ENCODE assay signal across 9 cellular contexts in the genomic region with DNA sequence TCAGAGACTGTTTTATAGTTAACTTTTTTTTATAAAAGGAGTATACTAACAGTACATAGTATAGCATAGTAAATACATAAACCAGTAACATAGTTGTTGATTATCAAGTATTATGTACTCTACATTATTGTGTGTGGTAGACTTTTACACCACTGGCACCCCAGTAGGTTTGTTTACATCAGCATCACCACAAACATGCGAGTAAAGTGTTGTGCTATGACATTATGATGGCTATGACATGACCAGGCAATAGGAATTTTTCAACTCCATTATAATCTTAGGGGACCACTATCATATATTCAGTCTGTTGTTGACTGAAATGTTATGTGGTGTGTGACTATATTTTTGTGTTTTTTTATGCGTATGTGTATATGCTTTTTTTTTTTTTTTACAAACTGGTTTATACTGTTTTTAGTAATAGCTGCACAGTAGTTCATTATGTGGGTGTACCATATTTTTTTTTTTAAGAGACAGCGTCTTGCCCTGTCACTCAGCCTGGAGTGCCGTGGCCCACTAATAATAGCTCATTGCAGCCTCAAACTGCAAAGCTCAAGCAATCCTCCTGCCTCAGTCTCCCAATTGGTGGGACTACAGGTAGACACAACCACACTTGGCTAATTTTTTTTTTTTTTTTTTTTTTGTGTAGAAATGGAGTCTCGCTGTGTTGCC. TPM values are rescaled to one million over a fixed set of nuclear protein-coding genes. Genes with fewer than 3 reads are reported as not detected.
DNase-seq lines count a peak whose midpoint lies in the region; ATAC-seq, FAIRE-seq and TF ChIP-seq lines count a peak whose summit lies in the region.
"Had no signal": no experiment of that assay in that cellular context is flagged by ENCODE, and none has a peak within 500 bp of the region (broad histone marks: within the 10 kb centered on the region; RNA-seq: fewer than 3 reads in every experiment).

No MANE protein-coding gene starts in this region.

- no peaks in the 10 kb centered on the region for H3K27me3 Mint-ChIP-seq in activated naive CD4-positive, alpha-beta T cell treated with anti-CD3 and anti-CD28 coated beads for 36 hours (ENCODE audit: low read depth)

- H3K27me3 ChIP-seq in adipocyte (replicated peaks; ENCODE audit: control insufficient read depth, insufficient read depth, low read length) (no peaks in the 10 kb centered on the region), HepG2 (ENCODE audit: control insufficient read depth in 1 of 2, insufficient read depth in 2 of 2, low read length in 2 of 2) (no peaks in the 10 kb centered on the region), tibial nerve (no peaks in the 10 kb centered on the region), WERI-Rb-1 (ENCODE audit: insufficient read depth, low read depth, severe bottlenecking) (no peaks in the 10 kb centered on the region)

- no peak for TF ChIP-seq POLR2A in HepG2 (IDR thresholded peaks at IDR 0.05; ENCODE audit: insufficient read depth in 1 of 2, low read depth in 2 of 2, low read length in 2 of 2)
- no peak for TF ChIP-seq POLR2A in tibial nerve (IDR thresholded peaks at IDR 0.05)

- peaks cover 23% of the 10 kb centered on the region for H3K4me1 Mint-ChIP-seq in activated naive CD4-positive, alpha-beta T cell treated with anti-CD3 and anti-CD28 coated beads for 36 hours (ENCODE audit: low read depth)

- no peak overlapping the region for H3K27ac Mint-ChIP-seq in activated naive CD4-positive, alpha-beta T cell treated with anti-CD3 and anti-CD28 coated beads for 36 hours

- H2AFZ ChIP-seq in HepG2 (ENCODE audit: low read length), result no peak overlapping the region

- peaks cover 4% of the 10 kb centered on the region for H3K36me3 Mint-ChIP-seq in activated naive CD4-positive, alpha-beta T cell treated with anti-CD3 and anti-CD28 coated beads for 36 hours (ENCODE audit: low read depth)

- H3K4me3 ChIP-seq in adipocyte (ENCODE audit: low read length) (peak overlapping the region; percentile 91), HepG2 (replicated peaks in 1 of 3; ENCODE audit: insufficient read depth in 1 of 3, low read depth in 2 of 3, low read length in 3 of 3) (peak overlapping the region; percentile 76 to 90 (median 87)), tibial nerve (peak overlapping the region in 2 of 4 donors; percentile 74 to 90), WERI-Rb-1 (ENCODE audit: low read depth, low read length) (no peak overlapping the region)

- intact Hi-C loops in activated naive CD4-positive, alpha-beta T cell treated with anti-CD3 and anti-CD28 coated beads for 36 hours (cut with micrococcal nuclease), result loop anchor here (1.0 to 2.0 kb wide), 4 partner anchors 219 to 651 kb away; a partner anchor contains a TSS
- intact Hi-C loops in HepG2 (cut with micrococcal nuclease; ENCODE audit: unreplicated experiment), result loop anchor here (5.0 to 10.0 kb wide), 5 partner anchors 34 to 347 kb away; a partner anchor contains a TSS

- POLR2A ChIA-PET in HepG2 (lab: Yijun Ruan, JAX), result interaction anchor here (1.0 to 1.2 kb wide), 3 partner anchors 8 to 22 kb away, joined by 3 to 4 read pairs (median 4); no protein-coding TSS in a partner anchor

- H3K9me3 ChIP-seq in adipocyte (ENCODE audit: control insufficient read depth, low read length) (no peaks in the 10 kb centered on the region), HepG2 (ENCODE audit: low read length) (no peaks in the 10 kb centered on the region), tibial nerve (no peaks in the 10 kb centered on the region), WERI-Rb-1 (ENCODE audit: severe bottlenecking) (no peaks in the 10 kb centered on the region)

- no peak for TF ChIP-seq RAD21 in HepG2 (CRISPR knock-in tag; IDR thresholded peaks at IDR 0.05)

- in situ Hi-C loops in HepG2 (cut with HindIII; ENCODE audit: extremely low pct_ligation_motif_present, low pct_unique_long_range_greater_than_20kb), result loop anchor here (10.0 kb wide), 2 partner anchors 93 to 197 kb away; no protein-coding TSS in a partner anchor

- 89% methylated on average over 5 of the region's 5 CpGs for WGBS in HepG2 (ENCODE audit: low lambda C conversion rate)
- 58 to 63% methylated on average over 5 of the region's 5 CpGs for WGBS in tibial nerve, 2 donors

- no peak for TF ChIP-seq EP300 in HepG2 (IDR thresholded peaks at IDR 0.05; ENCODE audit: low read depth in 2 of 2, low read length in 2 of 2)
- no peak for TF ChIP-seq EP300 in HepG2 (CRISPR knock-in tag; IDR thresholded peaks at IDR 0.05; ENCODE audit: borderline replicate concordance)
- TF ChIP-seq EP300 in tibial nerve (IDR thresholded peaks at IDR 0.05), result no peak

- peaks cover 38% of the 10 kb centered on the region for H3K79me2 ChIP-seq in HepG2 (ENCODE audit: insufficient read depth, low read length)

- no peak overlapping the region for H3K27ac ChIP-seq in HepG2 (ENCODE audit: extremely low read length, insufficient read depth, low read length)
- peak overlapping the region in 3 of 4 donors; percentile 85 to 97 (median 95) for H3K27ac ChIP-seq in tibial nerve
- H3K27ac ChIP-seq in WERI-Rb-1, result no peak overlapping the region

- peak overlapping the region; percentile 5 for H3K4me3 Mint-ChIP-seq in activated naive CD4-positive, alpha-beta T cell treated with anti-CD3 and anti-CD28 coated beads for 36 hours

- FAIRE-seq in HepG2 (lab: Jason Lieb, UNC), result no peak
- FAIRE-seq: H1 had no signal

- peaks cover 10% of the 10 kb centered on the region; the same call in 1 of the 2 replicates for H4K20me1 ChIP-seq in HepG2 (ENCODE audit: insufficient read depth, low read length)

- H3K9me3 Mint-ChIP-seq in activated naive CD4-positive, alpha-beta T cell treated with anti-CD3 and anti-CD28 coated beads for 36 hours, result no peaks in the 10 kb centered on the region

- DNase-seq in activated naive CD4-positive, alpha-beta T cell treated with anti-CD3 and anti-CD28 coated beads for 36 hours, result no peak
- DNase-seq in activated naive CD4-positive, alpha-beta T cell treated with anti-CD3 and anti-CD28 coated beads, Interleukin-2, amount 50 U/mL, for 16 hours, result no peak
- peak; percentile 45 for DNase-seq in adipocyte (ENCODE audit: low read depth)
- no peak for DNase-seq in HepG2 (ENCODE audit: low spot score)
- no peak for DNase-seq in tibial nerve (ENCODE audit: low spot score in 2 of 2)
- no peak for DNase-seq in DMS114 treated with DMSO at 0.1 percent for 48 hours (lab: John Stamatoyannopoulos, UW; ENCODE audit: unreplicated experiment)
- no peak for DNase-seq in WERI-Rb-1

- no TSS peak for BruUV-seq in HepG2 (replicated peaks; lab: Mats Ljungman, UMichigan)

- CTCF ChIA-PET in activated naive CD4-positive, alpha-beta T cell treated with anti-CD3 and anti-CD28 coated beads for 36 hours (lab: Charles Lee), result interaction anchor here (0.6 to 3.6 kb wide), 12 partner anchors 45 to 1036 kb away, joined by 3 to 22 read pairs (median 4); no protein-coding TSS in a partner anchor
- CTCF ChIA-PET in HepG2 (lab: Yijun Ruan, JAX; ENCODE audit: low intra/inter-chr PET ratio, low total read pairs), result no interaction called here

- TF ChIP-seq CTCF in HepG2 (CRISPR knock-in tag; IDR thresholded peaks at IDR 0.05), result no peak
- TF ChIP-seq CTCF in tibial nerve (IDR thresholded peaks at IDR 0.05), result no peak
- no peak for TF ChIP-seq CTCF in WERI-Rb-1 (IDR thresholded peaks at IDR 0.05; ENCODE audit: low read depth, low read length)

- H3K9ac ChIP-seq in adipocyte (ENCODE audit: low read length) (peak overlapping the region; percentile 99), HepG2 (ENCODE audit: insufficient read depth, low read depth, low read length) (peak overlapping the region; percentile 98; the same call in 1 of the 2 replicates)

- ATAC-seq in HepG2, result no peak
- no peak for ATAC-seq in HG03108 (IDR thresholded peaks at IDR 0.05; ENCODE audit: unreplicated experiment)

- H3K4me1 ChIP-seq in adipocyte (ENCODE audit: control insufficient read depth, insufficient read depth, low read length) (peaks cover 19% of the 10 kb centered on the region), HepG2 (ENCODE audit: insufficient read depth, low read length) (peaks cover 48% of the 10 kb centered on the region), tibial nerve (peaks cover 0 to 68% (median 11%) of the 10 kb centered on the region in 4 donors)

- peaks cover 31% of the 10 kb centered on the region for H3K36me3 ChIP-seq in adipocyte (ENCODE audit: control insufficient read depth, insufficient read depth, low read length, severe bottlenecking)
- peaks cover 3 to 24% of the 10 kb centered on the region in 2 experiments; a peak in 3 of 5 replicates for H3K36me3 ChIP-seq in HepG2 (replicated peaks in 1 of 2; ENCODE audit: control insufficient read depth in 1 of 2, insufficient read depth in 2 of 2, low read length in 2 of 2)
- peaks cover 0 to 22% (median 0%) of the 10 kb centered on the region in 3 donors for H3K36me3 ChIP-seq in tibial nerve
- peaks cover 29% of the 10 kb centered on the region for H3K36me3 ChIP-seq in WERI-Rb-1

- H3K4me2 ChIP-seq in HepG2 (ENCODE audit: low read depth, low read length), result peak overlapping the region; percentile 80

TF ChIP-seq in HepG2, 621 proteins besides CTCF, POLR2A, EP300 and RAD21 (continues in another document):
- TF ChIP-seq ZFP62 (CRISPR knock-in tag; IDR thresholded peaks at IDR 0.05), result no peak

RNA-seq across cellular contexts. Expression of a gene that starts 1.9 kb away (rescaled TPM):
- total RNA-seq in activated naive CD4-positive, alpha-beta T cell treated with anti-CD3 and anti-CD28 coated beads for 36 hours, result 10 to 100 TPM; 23.7 to 26.1 TPM
- total RNA-seq in HepG2 (2016; rRNA removed; fragmentation: Illumina TruSeq; extraction: Trizol), result 36.8 and 52.2 TPM in 2 replicates
- 12.2 and 14.2 TPM in 2 replicates for total RNA-seq in HepG2 (2016; cell fraction: cytosol; rRNA removed; fragmentation: Illumina TruSeq; extraction: Trizol; ENCODE audit: low read depth)
- 37.8 and 54.6 TPM in 2 replicates for total RNA-seq in HepG2 (2016; cell fraction: insoluble cytoplasmic fraction; rRNA removed; fragmentation: Illumina TruSeq; extraction: Trizol)
- total RNA-seq in HepG2 (2016; cell fraction: membrane; rRNA removed; fragmentation: Illumina TruSeq; extraction: Trizol), result 23.6 and 27.6 TPM in 2 replicates
- 45.6 and 49.6 TPM in 2 replicates for total RNA-seq in HepG2 (2016; cell fraction: nucleus; rRNA removed; fragmentation: Illumina TruSeq; extraction: Trizol)
- 15.7 and 16.7 TPM in 2 replicates for polyA plus RNA-seq in HepG2 (2011; rRNA removed)
- 9.4 and 11.4 TPM in 2 replicates for polyA plus RNA-seq in HepG2 (2011; cell fraction: cytosol; rRNA removed)
- 36.9 and 46.1 TPM in 2 replicates for polyA plus RNA-seq in HepG2 (2011; cell fraction: nucleus; rRNA removed)
- 22.7 and 25.6 TPM in 2 replicates for polyA plus RNA-seq in HepG2 (2012)
- polyA plus RNA-seq in HepG2 (2016; cell fraction: cytosol; fragmentation: Illumina TruSeq; extraction: Trizol; ENCODE audit: low read depth), result 3.2 and 3.4 TPM in 2 replicates
- 35.3 and 39.5 TPM in 2 replicates for polyA plus RNA-seq in HepG2 (2016; cell fraction: insoluble cytoplasmic fraction; fragmentation: Illumina TruSeq; extraction: Trizol; ENCODE audit: low read depth)
- polyA plus RNA-seq in HepG2 (2016; cell fraction: membrane; fragmentation: Illumina TruSeq; extraction: Trizol; ENCODE audit: low read depth), result 11.5 and 11.8 TPM in 2 replicates
- polyA plus RNA-seq in HepG2 (2016; cell fraction: nucleus; fragmentation: Illumina TruSeq; extraction: Trizol; ENCODE audit: insufficient read depth, low read depth), result 29.5 and 33.2 TPM in 2 replicates
- 20.1 and 20.5 TPM in 2 replicates for polyA minus RNA-seq in HepG2 (2011; rRNA and poly(A)+ RNA removed; ENCODE audit: low replicate concordance)
- 13.6 and 21.3 TPM in 2 replicates for polyA minus RNA-seq in HepG2 (2011; cell fraction: cytosol; rRNA and poly(A)+ RNA removed)
- polyA minus RNA-seq in HepG2 (2011; cell fraction: nucleus; rRNA and poly(A)+ RNA removed), result 94.9 and 101 TPM in 2 replicates
- total RNA-seq in tibial nerve, result 10 to 100 TPM; 57.9 to 82.0 (median 74.2) TPM

Comparison
In these comparisons a context has a peak if more than half of its experiments do, and no peak if none do; other contexts are left out.
1. H3K27ac ChIP-seq: peak in tibial nerve (3 of 4); none in HepG2 (single experiment) and WERI-Rb-1 (single experiment).